Comparison of ENCODE assay signal across 1 cellular context in genomic region chr18:57664600-57665165, GRCh38.
TF ChIP-seq lines count a peak whose summit lies in the region.

No MANE protein-coding gene starts in this region.

TF ChIP-seq in K562, 482 proteins besides CTCF, POLR2A, EP300 and RAD21 (continued from another document):
- TF ChIP-seq ZMIZ1 (IDR thresholded peaks at IDR 0.05; ENCODE audit: low read depth in 2 of 2, low read length in 2 of 2) (no peak), CBFA2T2 (conservative IDR thresholded peaks at IDR 0.05) (peak; percentile 16; the same call in 1 of the 2 replicates), GTF2E2 (tag; IDR thresholded peaks at IDR 0.05) (no peak), CHD4 (IDR thresholded peaks at IDR 0.05; ENCODE audit: insufficient read depth, insufficient replicate concordance, low read depth, low read length, poor library complexity, severe bottlenecking) (no peak), PRMT5 (CRISPR knock-in tag; IDR thresholded peaks at IDR 0.05) (no peak), JUNB (CRISPR knock-in tag; conservative IDR thresholded peaks at IDR 0.05) (no peak), ZBTB5 (IDR thresholded peaks at IDR 0.05) (no peak), ELF4 (CRISPR knock-in tag; IDR thresholded peaks at IDR 0.05) (no peak), PRPF4 (IDR thresholded peaks at IDR 0.05; ENCODE audit: insufficient read depth, low read depth, low read length, poor library complexity, severe bottlenecking) (no peak), JUND (IDR thresholded peaks at IDR 0.05; ENCODE audit: borderline replicate concordance, low read depth, low read length) (no peak), JUND (tag; IDR thresholded peaks at IDR 0.05; ENCODE audit: borderline replicate concordance, low read depth, low read length) (no peak), TAL1 (IDR thresholded peaks at IDR 0.05) (peak; percentile 32; the same call in 1 of the 2 replicates), MBD1 (CRISPR knock-in tag; IDR thresholded peaks at IDR 0.05) (no peak), SNAPC5 (CRISPR knock-in tag; IDR thresholded peaks at IDR 0.05) (no peak), CBFA2T3 (IDR thresholded peaks at IDR 0.05) (peak; percentile 65)
